In genomic region chrX:3159995-3160715, GRCh38 we compare ENCODE assay signal across 26 cellular contexts.
"Had no signal": no experiment of that assay in that cellular context is flagged by ENCODE, and none has a peak within 500 bp of the region (broad histone marks: within the 10 kb centered on the region; RNA-seq: fewer than 3 reads in every experiment).

No MANE protein-coding gene starts in this region.

- H3K4me3 Mint-ChIP-seq: activated CD4-positive, alpha-beta T cell treated with anti-CD3 and anti-CD28 coated beads for 36 hours; activated naive CD8-positive, alpha-beta T cell treated with anti-CD3 and anti-CD28 coated beads for 36 hours; activated T-cell treated with anti-CD3 and anti-CD28 coated beads, Interleukin-2, amount 50 U/mL, for 24 hours; activated T-helper 17 cell treated with anti-CD3 and anti-CD28 coated beads, Interleukin-2, amount 50 U/mL, for 72 hours; memory B cell; neural crest cell; stimulated activated effector memory CD8-positive, alpha-beta T cell treated with anti-CD3 and anti-CD28 coated beads, Interleukin-12 subunit alpha, Interleukin-12 subunit beta, amount 100 ng/mL, for 72 hours; stimulated activated naive CD8-positive, alpha-beta T cell treated with anti-CD3 and anti-CD28 coated beads, Interleukin-15, amount 100 ng/mL, for 72 hours had no signal

- ATAC-seq: activated CD4-positive, alpha-beta T cell treated with anti-CD3 and anti-CD28 coated beads for 36 hours; activated T-helper 17 cell treated with anti-CD3 and anti-CD28 coated beads, Interleukin-2, amount 50 U/mL, for 72 hours; mucosa of descending colon; psoas muscle; stimulated activated effector memory CD8-positive, alpha-beta T cell treated with anti-CD3 and anti-CD28 coated beads, Interleukin-12 subunit alpha, Interleukin-12 subunit beta, amount 100 ng/mL, for 72 hours; stimulated activated naive CD8-positive, alpha-beta T cell treated with anti-CD3 and anti-CD28 coated beads, Interleukin-15, amount 100 ng/mL, for 72 hours had no signal

- H3K9me3 Mint-ChIP-seq: stimulated activated effector memory CD8-positive, alpha-beta T cell treated with anti-CD3 and anti-CD28 coated beads, Interleukin-12 subunit alpha, Interleukin-12 subunit beta, amount 100 ng/mL, for 72 hours had no signal

- H3K36me3 Mint-ChIP-seq: activated naive CD8-positive, alpha-beta T cell treated with anti-CD3 and anti-CD28 coated beads for 36 hours; brain; memory B cell; stimulated activated effector memory CD8-positive, alpha-beta T cell treated with anti-CD3 and anti-CD28 coated beads, Interleukin-12 subunit alpha, Interleukin-12 subunit beta, amount 100 ng/mL, for 72 hours had no signal

- DNase-seq: activated CD4-positive, alpha-beta T cell treated with anti-CD3 and anti-CD28 coated beads for 36 hours; activated CD4-positive, alpha-beta T cell treated with anti-CD3 and anti-CD28 coated beads, Interleukin-2, amount 50 U/mL, for 4 hours; activated CD8-positive, alpha-beta memory T cell treated with anti-CD3 and anti-CD28 coated beads for 24 hours; activated CD8-positive, alpha-beta memory T cell treated with anti-CD3 and anti-CD28 coated beads, Interleukin-2, amount 50 U/mL, for 4 hours; activated naive CD4-positive, alpha-beta T cell treated with Interleukin-2 at 50 U/mL for 16 hours; activated naive CD8-positive, alpha-beta T cell treated with anti-CD3 and anti-CD28 coated beads for 36 hours; activated T-cell treated with anti-CD3 and anti-CD28 coated beads, Interleukin-2, amount 50 U/mL, for 24 hours; amygdala; central memory CD4-positive, alpha-beta T cell; dermis blood vessel endothelial cell; effector CD8-positive, alpha-beta T cell; glutamatergic neuron; hippocampal formation; mucosa of descending colon; ovary; psoas muscle; right cardiac atrium; stimulated activated CD4-positive, alpha-beta T cell treated with anti-CD3 and anti-CD28 coated beads, Interleukin-1b, Interleukin-23, amount 100 ng/mL, for 48 hours; stimulated activated naive CD8-positive, alpha-beta T cell treated with anti-CD3 and anti-CD28 coated beads, Interleukin-15, amount 100 ng/mL, for 72 hours; T-helper 1 cell; WERI-Rb-1 had no signal

- H3K4me1 Mint-ChIP-seq: activated CD4-positive, alpha-beta T cell treated with anti-CD3 and anti-CD28 coated beads for 36 hours; activated naive CD8-positive, alpha-beta T cell treated with anti-CD3 and anti-CD28 coated beads for 36 hours; activated T-helper 17 cell treated with anti-CD3 and anti-CD28 coated beads, Interleukin-2, amount 50 U/mL, for 72 hours; memory B cell; stimulated activated effector memory CD8-positive, alpha-beta T cell treated with anti-CD3 and anti-CD28 coated beads, Interleukin-12 subunit alpha, Interleukin-12 subunit beta, amount 100 ng/mL, for 72 hours; stimulated activated naive CD8-positive, alpha-beta T cell treated with anti-CD3 and anti-CD28 coated beads, Interleukin-15, amount 100 ng/mL, for 72 hours had no signal

- H3K27ac Mint-ChIP-seq: activated CD4-positive, alpha-beta T cell treated with anti-CD3 and anti-CD28 coated beads for 36 hours; activated naive CD8-positive, alpha-beta T cell treated with anti-CD3 and anti-CD28 coated beads for 36 hours; activated T-cell treated with anti-CD3 and anti-CD28 coated beads, Interleukin-2, amount 50 U/mL, for 24 hours; activated T-helper 17 cell treated with anti-CD3 and anti-CD28 coated beads, Interleukin-2, amount 50 U/mL, for 72 hours; memory B cell; stimulated activated effector memory CD8-positive, alpha-beta T cell treated with anti-CD3 and anti-CD28 coated beads, Interleukin-12 subunit alpha, Interleukin-12 subunit beta, amount 100 ng/mL, for 72 hours; stimulated activated naive CD8-positive, alpha-beta T cell treated with anti-CD3 and anti-CD28 coated beads, Interleukin-15, amount 100 ng/mL, for 72 hours had no signal

- H3K27me3 Mint-ChIP-seq: activated CD4-positive, alpha-beta T cell treated with anti-CD3 and anti-CD28 coated beads for 36 hours; activated T-helper 17 cell treated with anti-CD3 and anti-CD28 coated beads, Interleukin-2, amount 50 U/mL, for 72 hours; memory B cell; stimulated activated naive CD8-positive, alpha-beta T cell treated with anti-CD3 and anti-CD28 coated beads, Interleukin-15, amount 100 ng/mL, for 72 hours had no signal
